In the genomic region with DNA sequence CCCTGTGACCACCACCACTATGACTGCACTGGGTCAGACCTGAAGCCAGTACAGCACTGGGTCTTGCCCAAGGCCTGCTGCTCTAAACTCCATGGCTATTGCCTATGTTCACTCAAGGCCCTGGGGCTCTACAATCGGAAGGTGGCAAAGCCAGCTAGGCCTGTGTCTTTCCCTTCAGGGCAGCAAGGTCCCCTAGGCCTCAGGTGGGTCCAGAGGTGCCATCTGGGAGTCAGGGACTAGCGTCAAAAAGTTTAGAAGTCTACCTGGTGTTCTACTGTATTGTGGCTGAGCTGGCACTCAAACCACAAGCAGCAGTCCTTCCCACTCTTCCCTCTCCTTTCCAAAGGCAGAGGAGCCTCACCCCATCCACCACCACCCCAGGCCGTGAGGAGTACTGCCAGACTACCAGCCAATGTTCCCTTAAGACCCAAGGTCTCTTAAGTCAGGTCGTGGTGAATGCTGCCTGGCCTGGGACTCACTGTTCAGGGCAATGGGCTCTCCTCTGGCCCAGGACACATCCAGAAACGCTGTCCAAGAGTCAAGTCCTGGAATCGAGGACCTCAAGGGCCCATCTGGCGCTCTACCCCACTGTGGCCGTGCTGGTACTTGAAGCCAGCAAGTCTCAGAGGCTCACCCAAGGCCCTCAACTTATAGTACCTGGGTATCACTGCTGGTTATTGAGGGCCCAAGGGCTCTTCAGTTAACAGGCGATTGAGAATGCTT, we compare ENCODE assay signal across 17 cellular contexts. TPM values are rescaled to one million over a fixed set of nuclear protein-coding genes. Genes with fewer than 3 reads are reported as not detected.
DNase-seq lines count a peak whose midpoint lies in the region; ATAC-seq and TF ChIP-seq lines count a peak whose summit lies in the region.
"Had no signal": no experiment of that assay in that cellular context is flagged by ENCODE, and none has a peak within 500 bp of the region (broad histone marks: within the 10 kb centered on the region; RNA-seq: fewer than 3 reads in every experiment).

No MANE protein-coding gene starts in this region.

- H3F3A ChIP-seq in MM.1S (ENCODE audit: insufficient read depth, low read length) = no peaks in the 10 kb centered on the region

- H3K4me3 ChIP-seq in RWPE2 (ENCODE audit: severe bottlenecking) (no peak overlapping the region), liver (ENCODE audit: low read depth in 1 of 3, low read length in 3 of 3) (no peak overlapping the region), stomach (no peak overlapping the region), MM.1S (ENCODE audit: low read length) (no peak overlapping the region)
- H3K4me3 ChIP-seq: BLaER1 had no signal

- peak; percentile 20 for DNase-seq in activated T-cell treated with anti-CD3 and anti-CD28 coated beads, Interleukin-2, amount 50 U/mL, for 24 hours
- no peak for DNase-seq in activated T-cell treated with anti-CD3 and anti-CD28 coated beads, Interleukin-2, amount 50 U/mL, for 1 hour
- peak; percentile 23 for DNase-seq in RWPE2 (ENCODE audit: low spot score)
- peak; percentile 15 for DNase-seq in stomach
- no peak for DNase-seq in medulla oblongata (ENCODE audit: extremely low spot score)
- DNase-seq in MM.1S = no peak
- DNase-seq: CD8-positive, alpha-beta T cell; HCEC 1CT; KBM-7; NCI-H1436; NCI-H2029; NCI-H2171; NCI-H446; NK-92 treated with Interleukin-12 subunit alpha and Interleukin-12 subunit beta, amount 100 ng/mL, for 24 hours had no signal

- intact Hi-C loops in stomach (cut with DNase I; ENCODE audit: low total_unique reads) = no loop called here

- H3K9ac ChIP-seq in liver (ENCODE audit: low read depth in 1 of 2, low read length in 2 of 2) (no peak overlapping the region), MM.1S (ENCODE audit: low read length) (no peak overlapping the region)
- H3K9ac ChIP-seq: BLaER1 had no signal

- H3K79me2 ChIP-seq in MM.1S (ENCODE audit: low read length) = no peaks in the 10 kb centered on the region

- H3K9me3 Mint-ChIP-seq in activated T-cell treated with anti-CD3 and anti-CD28 coated beads, Interleukin-2, amount 50 U/mL, for 24 hours = no peaks in the 10 kb centered on the region
- H3K9me3 Mint-ChIP-seq: CD8-positive, alpha-beta T cell had no signal

- no peak overlapping the region for H3K27ac ChIP-seq in RWPE2 (ENCODE audit: poor library complexity, severe bottlenecking)
- no peak overlapping the region for H3K27ac ChIP-seq in liver (ENCODE audit: low read depth in 1 of 2, low read length in 2 of 2)
- H3K27ac ChIP-seq in stomach = no peak overlapping the region
- no peak overlapping the region for H3K27ac ChIP-seq in MM.1S (ENCODE audit: low read length)
- H3K27ac ChIP-seq: BLaER1 had no signal

- peaks cover 15% of the 10 kb centered on the region for H3K27me3 ChIP-seq in RWPE2 (ENCODE audit: insufficient read depth, poor library complexity, severe bottlenecking)
- no peaks in the 10 kb centered on the region for H3K27me3 ChIP-seq in liver (ENCODE audit: control insufficient read depth in 4 of 4, insufficient read depth in 4 of 4, low read length in 3 of 4)
- peaks cover 0 to 27% (median 0%) of the 10 kb centered on the region in 3 donors for H3K27me3 ChIP-seq in stomach
- H3K27me3 ChIP-seq in MM.1S (replicated peaks; ENCODE audit: insufficient read depth, low read length) = peaks cover 91% of the 10 kb centered on the region
- H3K27me3 ChIP-seq: BLaER1 had no signal

- no peak for TF ChIP-seq EP300 in stomach (IDR thresholded peaks at IDR 0.05)

- H3K9me2 ChIP-seq in MM.1S (replicated peaks; ENCODE audit: insufficient read depth, low read length) = no peaks in the 10 kb centered on the region

- TF ChIP-seq CTCF in RWPE2 (IDR thresholded peaks at IDR 0.05; ENCODE audit: poor library complexity, severe bottlenecking) = no peak
- no peak for TF ChIP-seq CTCF in liver (IDR thresholded peaks at IDR 0.05; ENCODE audit: low read depth, low read length, missing input control)
- no peak for TF ChIP-seq CTCF in stomach (IDR thresholded peaks at IDR 0.05)
- no peak for TF ChIP-seq CTCF in MM.1S (IDR thresholded peaks at IDR 0.05; ENCODE audit: low read length)

- H3K9me3 ChIP-seq in RWPE2 (ENCODE audit: severe bottlenecking) = no peaks in the 10 kb centered on the region
- no peaks in the 10 kb centered on the region for H3K9me3 ChIP-seq in liver (ENCODE audit: control insufficient read depth in 4 of 4, low read length in 3 of 4)
- no peaks in the 10 kb centered on the region for H3K9me3 ChIP-seq in stomach
- H3K9me3 ChIP-seq in MM.1S (replicated peaks; ENCODE audit: insufficient read depth, low read length) = no peaks in the 10 kb centered on the region

- H3K4me1 Mint-ChIP-seq in activated T-cell treated with anti-CD3 and anti-CD28 coated beads, Interleukin-2, amount 50 U/mL, for 24 hours (ENCODE audit: low read depth) = no peaks in the 10 kb centered on the region

- H3K4me1 ChIP-seq in RWPE2 (ENCODE audit: insufficient read depth, poor library complexity, severe bottlenecking) (no peaks in the 10 kb centered on the region), liver (ENCODE audit: control insufficient read depth in 4 of 4, insufficient read depth in 4 of 4, low read length in 3 of 4) (peaks cover 0 to 8% (median 1%) of the 10 kb centered on the region in 4 donors), stomach (no peaks in the 10 kb centered on the region), MM.1S (ENCODE audit: low read length) (no peaks in the 10 kb centered on the region)

- H3K27ac Mint-ChIP-seq in activated T-cell treated with anti-CD3 and anti-CD28 coated beads, Interleukin-2, amount 50 U/mL, for 24 hours = no peak overlapping the region
- H3K27ac Mint-ChIP-seq: CD8-positive, alpha-beta T cell had no signal

- H3K36me3 Mint-ChIP-seq in activated T-cell treated with anti-CD3 and anti-CD28 coated beads, Interleukin-2, amount 50 U/mL, for 24 hours (ENCODE audit: low read depth) = no peaks in the 10 kb centered on the region
- H3K36me3 Mint-ChIP-seq: CD8-positive, alpha-beta T cell had no signal

- no peak for TF ChIP-seq POLR2A in stomach (IDR thresholded peaks at IDR 0.05)

- no peak overlapping the region for H2AFZ ChIP-seq in MM.1S (ENCODE audit: low read length)

- ATAC-seq in RWPE2 (ENCODE audit: low read depth) (peak; percentile 16; the same call in 1 of the 3 replicates), HG03571 (IDR thresholded peaks at IDR 0.05; ENCODE audit: unreplicated experiment) (no peak)
- ATAC-seq: CD8-positive, alpha-beta T cell had no signal

- no peak for TF ChIP-seq RAD21 in liver (IDR thresholded peaks at IDR 0.05)

- WGBS in liver = 92% methylated on average over 9 of the region's 9 CpGs
- WGBS in stomach, 5 donors = 78 to 92% (median 87%) methylated on average over 8 to 9 of the region's 9 CpGs

- no peaks in the 10 kb centered on the region for H4K20me1 ChIP-seq in MM.1S (ENCODE audit: insufficient read depth, low read length)
- H4K20me1 ChIP-seq: BLaER1 had no signal

- no peak overlapping the region for H3K4me3 Mint-ChIP-seq in activated T-cell treated with anti-CD3 and anti-CD28 coated beads, Interleukin-2, amount 50 U/mL, for 24 hours
- H3K4me3 Mint-ChIP-seq: CD8-positive, alpha-beta T cell had no signal

- H3K27me3 Mint-ChIP-seq in activated T-cell treated with anti-CD3 and anti-CD28 coated beads, Interleukin-2, amount 50 U/mL, for 24 hours = peaks cover 65% of the 10 kb centered on the region

- H3K36me3 ChIP-seq in RWPE2 (ENCODE audit: low read depth) (no peaks in the 10 kb centered on the region), liver (ENCODE audit: control insufficient read depth in 4 of 4, insufficient read depth in 3 of 4, low read depth in 1 of 4, low read length in 3 of 4) (no peaks in the 10 kb centered on the region), stomach (no peaks in the 10 kb centered on the region), MM.1S (replicated peaks; ENCODE audit: insufficient read depth, low read length) (no peaks in the 10 kb centered on the region)
- H3K36me3 ChIP-seq: BLaER1 had no signal

- no peak overlapping the region for H3K4me2 ChIP-seq in MM.1S (ENCODE audit: low read depth, low read length)
- H3K4me2 ChIP-seq: BLaER1 had no signal

TF ChIP-seq in liver, 16 proteins besides CTCF, POLR2A, EP300 and RAD21:
- TF ChIP-seq, protein P1, sequence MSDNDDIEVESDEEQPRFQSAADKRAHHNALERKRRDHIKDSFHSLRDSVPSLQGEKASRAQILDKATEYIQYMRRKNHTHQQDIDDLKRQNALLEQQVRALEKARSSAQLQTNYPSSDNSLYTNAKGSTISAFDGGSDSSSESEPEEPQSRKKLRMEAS (IDR thresholded peaks at IDR 0.05) = no peak
- TF ChIP-seq FOXA1 (IDR thresholded peaks at IDR 0.05) (no peak), TAF1 (conservative IDR thresholded peaks at IDR 0.05) (no peak)
- TF ChIP-seq, protein P2, sequence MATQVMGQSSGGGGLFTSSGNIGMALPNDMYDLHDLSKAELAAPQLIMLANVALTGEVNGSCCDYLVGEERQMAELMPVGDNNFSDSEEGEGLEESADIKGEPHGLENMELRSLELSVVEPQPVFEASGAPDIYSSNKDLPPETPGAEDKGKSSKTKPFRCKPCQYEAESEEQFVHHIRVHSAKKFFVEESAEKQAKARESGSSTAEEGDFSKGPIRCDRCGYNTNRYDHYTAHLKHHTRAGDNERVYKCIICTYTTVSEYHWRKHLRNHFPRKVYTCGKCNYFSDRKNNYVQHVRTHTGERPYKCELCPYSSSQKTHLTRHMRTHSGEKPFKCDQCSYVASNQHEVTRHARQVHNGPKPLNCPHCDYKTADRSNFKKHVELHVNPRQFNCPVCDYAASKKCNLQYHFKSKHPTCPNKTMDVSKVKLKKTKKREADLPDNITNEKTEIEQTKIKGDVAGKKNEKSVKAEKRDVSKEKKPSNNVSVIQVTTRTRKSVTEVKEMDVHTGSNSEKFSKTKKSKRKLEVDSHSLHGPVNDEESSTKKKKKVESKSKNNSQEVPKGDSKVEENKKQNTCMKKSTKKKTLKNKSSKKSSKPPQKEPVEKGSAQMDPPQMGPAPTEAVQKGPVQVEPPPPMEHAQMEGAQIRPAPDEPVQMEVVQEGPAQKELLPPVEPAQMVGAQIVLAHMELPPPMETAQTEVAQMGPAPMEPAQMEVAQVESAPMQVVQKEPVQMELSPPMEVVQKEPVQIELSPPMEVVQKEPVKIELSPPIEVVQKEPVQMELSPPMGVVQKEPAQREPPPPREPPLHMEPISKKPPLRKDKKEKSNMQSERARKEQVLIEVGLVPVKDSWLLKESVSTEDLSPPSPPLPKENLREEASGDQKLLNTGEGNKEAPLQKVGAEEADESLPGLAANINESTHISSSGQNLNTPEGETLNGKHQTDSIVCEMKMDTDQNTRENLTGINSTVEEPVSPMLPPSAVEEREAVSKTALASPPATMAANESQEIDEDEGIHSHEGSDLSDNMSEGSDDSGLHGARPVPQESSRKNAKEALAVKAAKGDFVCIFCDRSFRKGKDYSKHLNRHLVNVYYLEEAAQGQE (IDR thresholded peaks at IDR 0.05) = peak; percentile 34
TF ChIP-seq in liver: peak in this region for 1.

RNA-seq across cellular contexts. Expression of a gene that starts 12.9 kb away (rescaled TPM):
- total RNA-seq in liver (100 to 1,000 TPM in 1 of 2 donors, 10 to 100 TPM in 1; 53.7 to 291 TPM), stomach (10 to 100 TPM in 1 of 5 donors, 1 to 10 TPM in 3, not detected in 1; 2.3 to 15.2 (median 3.9) TPM)
- polyA plus RNA-seq in liver (10 to 100 TPM; 57.1 to 69.7 TPM), stomach (1 to 10 TPM in 1 of 3 donors, under 1 TPM in 2; 0.76 to 2.6 (median 0.93) TPM)

Comparison
In these comparisons a context has a peak if more than half of its experiments do, and no peak if none do; other contexts are left out.
1. DNase-seq: peak in activated T-cell treated with anti-CD3 and anti-CD28 coated beads, Interleukin-2, amount 50 U/mL, for 24 hours (single experiment), RWPE2 (single experiment) and stomach (single experiment); none in activated T-cell treated with anti-CD3 and anti-CD28 coated beads, Interleukin-2, amount 50 U/mL, for 1 hour (single experiment), medulla oblongata (single experiment) and MM.1S (single experiment).